ENCODE assay signal across 1 cellular context in the genomic region with DNA sequence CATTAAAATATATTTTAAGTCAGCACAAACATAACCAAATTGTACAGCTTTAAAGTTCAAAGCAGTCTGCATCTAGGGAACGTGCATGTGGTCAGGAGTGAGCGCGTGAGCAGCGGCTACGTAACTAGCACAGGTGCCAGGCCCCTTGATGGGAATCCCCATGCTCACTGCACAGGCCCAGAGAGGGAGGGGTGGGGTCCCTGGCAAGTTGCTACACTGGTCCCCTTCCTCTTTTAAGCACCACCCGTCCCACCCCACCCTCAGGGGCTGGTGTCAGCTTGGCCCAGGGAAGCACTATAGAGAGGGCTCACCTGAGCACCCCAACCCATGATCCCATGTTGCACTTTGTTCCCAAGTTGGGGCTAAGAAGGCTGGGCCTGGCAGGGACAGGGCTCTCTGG.
TF ChIP-seq lines count a peak whose summit lies in the region.

No MANE protein-coding gene starts in this region.

TF ChIP-seq in HepG2, 621 proteins besides CTCF, POLR2A, EP300 and RAD21:
- 0 out of 2 replicates have a peak, but pooled peaks have one; percentile 43 for TF ChIP-seq ZNF569 (CRISPR knock-in tag; IDR thresholded peaks at IDR 0.05; ENCODE audit: borderline replicate concordance)
- TF ChIP-seq POLR2G (IDR thresholded peaks at IDR 0.05; ENCODE audit: low read depth, low read length) = peak; percentile 21
- 0 out of 3 replicates have a peak, but pooled peaks have one; percentile 19 for TF ChIP-seq MXI1 (IDR thresholded peaks at IDR 0.05; ENCODE audit: borderline replicate concordance, low read depth, low read length)
- TF ChIP-seq ZBTB42 (CRISPR knock-in tag; IDR thresholded peaks at IDR 0.05) = 0 out of 2 replicates have a peak, but pooled peaks have one; percentile 5
- 0 out of 2 replicates have a peak, but pooled peaks have one; percentile 6 for TF ChIP-seq GZF1 (CRISPR knock-in tag; IDR thresholded peaks at IDR 0.05)
- TF ChIP-seq ZC3H4 (CRISPR knock-in tag; IDR thresholded peaks at IDR 0.05; ENCODE audit: borderline replicate concordance) = peak; percentile 69; the same call in 1 of the 2 replicates
- TF ChIP-seq ZNF891 (CRISPR knock-in tag; IDR thresholded peaks at IDR 0.05) = no peak
- no peak for TF ChIP-seq MBD4 (IDR thresholded peaks at IDR 0.05; ENCODE audit: borderline replicate concordance, low read length)
- peak; percentile 43 for TF ChIP-seq RBM22 (optimal IDR thresholded peaks at IDR 0.05; ENCODE audit: low read length)
- TF ChIP-seq ZNF605 (CRISPR knock-in tag; IDR thresholded peaks at IDR 0.05) = 0 out of 2 replicates have a peak, but pooled peaks have one; percentile 16
